2 cellular contexts compared by ENCODE assay signal in the genomic region with DNA sequence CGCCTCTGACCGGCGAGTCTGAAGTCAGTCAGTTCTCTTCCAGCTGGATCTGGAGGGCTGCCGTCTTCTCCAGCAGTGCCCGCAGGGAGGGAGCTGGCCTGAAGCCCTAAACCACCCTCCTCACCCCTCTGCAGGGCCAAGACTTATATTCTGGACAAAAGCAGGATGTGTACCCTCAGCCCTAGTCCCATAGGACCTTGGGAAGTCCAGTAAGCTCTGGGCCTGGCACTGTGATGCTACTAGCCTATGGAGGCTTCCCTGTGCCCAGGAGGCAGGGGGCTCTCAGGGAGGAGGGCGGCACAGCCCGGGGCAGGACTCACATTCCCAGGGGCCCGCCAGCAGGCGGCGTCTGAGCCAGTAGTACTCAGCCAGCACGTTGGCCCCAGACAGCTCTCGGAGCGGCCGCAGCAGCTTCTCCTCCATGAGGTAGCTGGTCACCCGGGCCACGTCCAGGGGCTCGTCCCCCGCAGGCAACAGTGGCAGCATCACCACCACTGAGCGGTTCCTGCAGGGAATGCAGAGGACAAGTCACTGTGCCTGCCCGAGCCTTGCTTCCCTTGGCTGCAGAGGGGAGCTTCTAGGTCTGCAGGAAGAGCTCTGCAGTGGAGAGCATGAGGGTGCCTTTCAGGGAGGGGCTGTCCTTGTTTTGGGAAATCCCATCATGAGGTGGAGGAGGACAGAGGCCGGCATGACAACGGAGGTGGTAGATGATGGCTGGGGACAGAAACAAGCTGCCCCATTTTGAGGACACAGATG.
A peak's percentile ranks its signal among the peaks of the same experiment; 100 is the strongest.
TF ChIP-seq lines count a peak whose summit lies in the region.

No MANE protein-coding gene starts in this region.

TF ChIP-seq in GM12878, 131 proteins besides CTCF, POLR2A, EP300 and RAD21:
- TF ChIP-seq SMC3 (IDR thresholded peaks at IDR 0.05; ENCODE audit: borderline replicate concordance, low read length) (peak; percentile 39; the same call in 1 of the 2 replicates), EED (IDR thresholded peaks at IDR 0.05; ENCODE audit: low read depth) (peak; percentile 20), FOS (IDR thresholded peaks at IDR 0.05; ENCODE audit: borderline replicate concordance, extremely low read depth, insufficient read length) (no peak), PML (IDR thresholded peaks at IDR 0.05; ENCODE audit: low read length) (no peak), TBL1XR1 (IDR thresholded peaks at IDR 0.05; ENCODE audit: low read depth, low read length) (no peak), IKZF1 (conservative IDR thresholded peaks at IDR 0.05) (0 out of 2 replicates have a peak, but pooled peaks have one; percentile 24)
- TF ChIP-seq, protein P1, sequence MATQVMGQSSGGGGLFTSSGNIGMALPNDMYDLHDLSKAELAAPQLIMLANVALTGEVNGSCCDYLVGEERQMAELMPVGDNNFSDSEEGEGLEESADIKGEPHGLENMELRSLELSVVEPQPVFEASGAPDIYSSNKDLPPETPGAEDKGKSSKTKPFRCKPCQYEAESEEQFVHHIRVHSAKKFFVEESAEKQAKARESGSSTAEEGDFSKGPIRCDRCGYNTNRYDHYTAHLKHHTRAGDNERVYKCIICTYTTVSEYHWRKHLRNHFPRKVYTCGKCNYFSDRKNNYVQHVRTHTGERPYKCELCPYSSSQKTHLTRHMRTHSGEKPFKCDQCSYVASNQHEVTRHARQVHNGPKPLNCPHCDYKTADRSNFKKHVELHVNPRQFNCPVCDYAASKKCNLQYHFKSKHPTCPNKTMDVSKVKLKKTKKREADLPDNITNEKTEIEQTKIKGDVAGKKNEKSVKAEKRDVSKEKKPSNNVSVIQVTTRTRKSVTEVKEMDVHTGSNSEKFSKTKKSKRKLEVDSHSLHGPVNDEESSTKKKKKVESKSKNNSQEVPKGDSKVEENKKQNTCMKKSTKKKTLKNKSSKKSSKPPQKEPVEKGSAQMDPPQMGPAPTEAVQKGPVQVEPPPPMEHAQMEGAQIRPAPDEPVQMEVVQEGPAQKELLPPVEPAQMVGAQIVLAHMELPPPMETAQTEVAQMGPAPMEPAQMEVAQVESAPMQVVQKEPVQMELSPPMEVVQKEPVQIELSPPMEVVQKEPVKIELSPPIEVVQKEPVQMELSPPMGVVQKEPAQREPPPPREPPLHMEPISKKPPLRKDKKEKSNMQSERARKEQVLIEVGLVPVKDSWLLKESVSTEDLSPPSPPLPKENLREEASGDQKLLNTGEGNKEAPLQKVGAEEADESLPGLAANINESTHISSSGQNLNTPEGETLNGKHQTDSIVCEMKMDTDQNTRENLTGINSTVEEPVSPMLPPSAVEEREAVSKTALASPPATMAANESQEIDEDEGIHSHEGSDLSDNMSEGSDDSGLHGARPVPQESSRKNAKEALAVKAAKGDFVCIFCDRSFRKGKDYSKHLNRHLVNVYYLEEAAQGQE (IDR thresholded peaks at IDR 0.05; ENCODE audit: low read depth, low read length), result no peak

TF ChIP-seq in HepG2, 621 proteins besides CTCF, POLR2A, EP300 and RAD21 (continues in another document):
- TF ChIP-seq ZNF343 (CRISPR knock-in tag; IDR thresholded peaks at IDR 0.05), result 0 out of 2 replicates have a peak, but pooled peaks have one; percentile 65
- TF ChIP-seq, protein P2, sequence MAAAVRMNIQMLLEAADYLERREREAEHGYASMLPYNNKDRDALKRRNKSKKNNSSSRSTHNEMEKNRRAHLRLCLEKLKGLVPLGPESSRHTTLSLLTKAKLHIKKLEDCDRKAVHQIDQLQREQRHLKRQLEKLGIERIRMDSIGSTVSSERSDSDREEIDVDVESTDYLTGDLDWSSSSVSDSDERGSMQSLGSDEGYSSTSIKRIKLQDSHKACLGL (CRISPR knock-in tag; IDR thresholded peaks at IDR 0.05), result peak; percentile 36; the same call in 1 of the 2 replicates
- TF ChIP-seq, protein P3, sequence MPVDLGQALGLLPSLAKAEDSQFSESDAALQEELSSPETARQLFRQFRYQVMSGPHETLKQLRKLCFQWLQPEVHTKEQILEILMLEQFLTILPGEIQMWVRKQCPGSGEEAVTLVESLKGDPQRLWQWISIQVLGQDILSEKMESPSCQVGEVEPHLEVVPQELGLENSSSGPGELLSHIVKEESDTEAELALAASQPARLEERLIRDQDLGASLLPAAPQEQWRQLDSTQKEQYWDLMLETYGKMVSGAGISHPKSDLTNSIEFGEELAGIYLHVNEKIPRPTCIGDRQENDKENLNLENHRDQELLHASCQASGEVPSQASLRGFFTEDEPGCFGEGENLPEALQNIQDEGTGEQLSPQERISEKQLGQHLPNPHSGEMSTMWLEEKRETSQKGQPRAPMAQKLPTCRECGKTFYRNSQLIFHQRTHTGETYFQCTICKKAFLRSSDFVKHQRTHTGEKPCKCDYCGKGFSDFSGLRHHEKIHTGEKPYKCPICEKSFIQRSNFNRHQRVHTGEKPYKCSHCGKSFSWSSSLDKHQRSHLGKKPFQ (CRISPR knock-in tag; IDR thresholded peaks at IDR 0.05; ENCODE audit: insufficient replicate concordance), result no peak
- no peak for TF ChIP-seq ISX (CRISPR knock-in tag; conservative IDR thresholded peaks at IDR 0.05)
- peak; percentile 67; the same call in 1 of the 2 replicates for TF ChIP-seq RNF2 (conservative IDR thresholded peaks at IDR 0.05; ENCODE audit: low read depth)
- no peak for TF ChIP-seq ZNF749 (CRISPR knock-in tag; IDR thresholded peaks at IDR 0.05; ENCODE audit: borderline replicate concordance)
- TF ChIP-seq, protein P4, sequence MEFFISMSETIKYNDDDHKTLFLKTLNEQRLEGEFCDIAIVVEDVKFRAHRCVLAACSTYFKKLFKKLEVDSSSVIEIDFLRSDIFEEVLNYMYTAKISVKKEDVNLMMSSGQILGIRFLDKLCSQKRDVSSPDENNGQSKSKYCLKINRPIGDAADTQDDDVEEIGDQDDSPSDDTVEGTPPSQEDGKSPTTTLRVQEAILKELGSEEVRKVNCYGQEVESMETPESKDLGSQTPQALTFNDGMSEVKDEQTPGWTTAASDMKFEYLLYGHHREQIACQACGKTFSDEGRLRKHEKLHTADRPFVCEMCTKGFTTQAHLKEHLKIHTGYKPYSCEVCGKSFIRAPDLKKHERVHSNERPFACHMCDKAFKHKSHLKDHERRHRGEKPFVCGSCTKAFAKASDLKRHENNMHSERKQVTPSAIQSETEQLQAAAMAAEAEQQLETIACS (CRISPR knock-in tag; IDR thresholded peaks at IDR 0.05), result no peak
- TF ChIP-seq ZNF292 (CRISPR knock-in tag; IDR thresholded peaks at IDR 0.05; ENCODE audit: borderline replicate concordance, low read depth), result peak; percentile 72; the same call in 1 of the 2 replicates
- no peak for TF ChIP-seq CHD2 (IDR thresholded peaks at IDR 0.05; ENCODE audit: low read depth, low read length)
- TF ChIP-seq ZNF713 (CRISPR knock-in tag; IDR thresholded peaks at IDR 0.05), result 0 out of 2 replicates have a peak, but pooled peaks have one; percentile 57
- TF ChIP-seq NR2C2 (CRISPR knock-in tag; IDR thresholded peaks at IDR 0.05; ENCODE audit: borderline replicate concordance), result no peak
- TF ChIP-seq, protein P5, sequence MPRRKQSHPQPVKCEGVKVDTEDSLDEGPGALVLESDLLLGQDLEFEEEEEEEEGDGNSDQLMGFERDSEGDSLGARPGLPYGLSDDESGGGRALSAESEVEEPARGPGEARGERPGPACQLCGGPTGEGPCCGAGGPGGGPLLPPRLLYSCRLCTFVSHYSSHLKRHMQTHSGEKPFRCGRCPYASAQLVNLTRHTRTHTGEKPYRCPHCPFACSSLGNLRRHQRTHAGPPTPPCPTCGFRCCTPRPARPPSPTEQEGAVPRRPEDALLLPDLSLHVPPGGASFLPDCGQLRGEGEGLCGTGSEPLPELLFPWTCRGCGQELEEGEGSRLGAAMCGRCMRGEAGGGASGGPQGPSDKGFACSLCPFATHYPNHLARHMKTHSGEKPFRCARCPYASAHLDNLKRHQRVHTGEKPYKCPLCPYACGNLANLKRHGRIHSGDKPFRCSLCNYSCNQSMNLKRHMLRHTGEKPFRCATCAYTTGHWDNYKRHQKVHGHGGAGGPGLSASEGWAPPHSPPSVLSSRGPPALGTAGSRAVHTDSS (CRISPR knock-in tag; conservative IDR thresholded peaks at IDR 0.05), result no peak; the same call in 1 of the 2 replicates
- TF ChIP-seq IKZF1 (IDR thresholded peaks at IDR 0.05), result no peak
- TF ChIP-seq, protein P6, sequence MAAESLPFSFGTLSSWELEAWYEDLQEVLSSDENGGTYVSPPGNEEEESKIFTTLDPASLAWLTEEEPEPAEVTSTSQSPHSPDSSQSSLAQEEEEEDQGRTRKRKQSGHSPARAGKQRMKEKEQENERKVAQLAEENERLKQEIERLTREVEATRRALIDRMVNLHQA (CRISPR knock-in tag; IDR thresholded peaks at IDR 0.05), result no peak
- TF ChIP-seq SAFB2 (CRISPR knock-in tag; IDR thresholded peaks at IDR 0.05; ENCODE audit: borderline replicate concordance, low read depth), result no peak
- no peak for TF ChIP-seq CBX5 (CRISPR knock-in tag; IDR thresholded peaks at IDR 0.05; ENCODE audit: borderline replicate concordance)
- TF ChIP-seq KAT2B (IDR thresholded peaks at IDR 0.05; ENCODE audit: borderline replicate concordance, low read depth, low read length), result no peak
- no peak for TF ChIP-seq SRSF4 (IDR thresholded peaks at IDR 0.05; ENCODE audit: low read depth, low read length, poor library complexity, severe bottlenecking)
- no peak; the same call in 1 of the 2 replicates for TF ChIP-seq ZFP41 (CRISPR knock-in tag; IDR thresholded peaks at IDR 0.05; ENCODE audit: borderline replicate concordance)
- no peak for TF ChIP-seq RXRA (CRISPR knock-in tag; IDR thresholded peaks at IDR 0.05)
- TF ChIP-seq SALL1 (CRISPR knock-in tag; IDR thresholded peaks at IDR 0.05), result peak; percentile 52; the same call in 1 of the 2 replicates
- TF ChIP-seq, protein P7, sequence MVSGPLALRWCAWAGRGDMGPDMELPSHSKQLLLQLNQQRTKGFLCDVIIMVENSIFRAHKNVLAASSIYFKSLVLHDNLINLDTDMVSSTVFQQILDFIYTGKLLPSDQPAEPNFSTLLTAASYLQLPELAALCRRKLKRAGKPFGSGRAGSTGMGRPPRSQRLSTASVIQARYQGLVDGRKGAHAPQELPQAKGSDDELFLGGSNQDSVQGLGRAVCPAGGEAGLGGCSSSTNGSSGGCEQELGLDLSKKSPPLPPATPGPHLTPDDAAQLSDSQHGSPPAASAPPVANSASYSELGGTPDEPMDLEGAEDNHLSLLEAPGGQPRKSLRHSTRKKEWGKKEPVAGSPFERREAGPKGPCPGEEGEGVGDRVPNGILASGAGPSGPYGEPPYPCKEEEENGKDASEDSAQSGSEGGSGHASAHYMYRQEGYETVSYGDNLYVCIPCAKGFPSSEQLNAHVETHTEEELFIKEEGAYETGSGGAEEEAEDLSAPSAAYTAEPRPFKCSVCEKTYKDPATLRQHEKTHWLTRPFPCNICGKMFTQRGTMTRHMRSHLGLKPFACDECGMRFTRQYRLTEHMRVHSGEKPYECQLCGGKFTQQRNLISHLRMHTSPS (CRISPR knock-in tag; IDR thresholded peaks at IDR 0.05; ENCODE audit: low read depth), result peak; percentile 83
- TF ChIP-seq, protein P8, sequence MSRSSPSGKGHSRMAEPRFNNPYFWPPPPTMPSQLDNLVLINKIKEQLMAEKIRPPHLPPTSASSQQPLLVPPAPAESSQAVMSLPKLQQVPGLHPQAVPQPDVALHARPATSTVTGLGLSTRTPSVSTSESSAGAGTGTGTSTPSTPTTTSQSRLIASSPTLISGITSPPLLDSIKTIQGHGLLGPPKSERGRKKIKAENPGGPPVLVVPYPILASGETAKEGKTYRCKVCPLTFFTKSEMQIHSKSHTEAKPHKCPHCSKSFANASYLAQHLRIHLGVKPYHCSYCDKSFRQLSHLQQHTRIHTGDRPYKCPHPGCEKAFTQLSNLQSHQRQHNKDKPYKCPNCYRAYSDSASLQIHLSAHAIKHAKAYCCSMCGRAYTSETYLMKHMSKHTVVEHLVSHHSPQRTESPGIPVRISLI (CRISPR knock-in tag; IDR thresholded peaks at IDR 0.05; ENCODE audit: borderline replicate concordance), result peak; percentile 59; the same call in 1 of the 2 replicates
- no peak for TF ChIP-seq ARID2 (CRISPR knock-in tag; IDR thresholded peaks at IDR 0.05; ENCODE audit: borderline replicate concordance)
- no peak for TF ChIP-seq FOXA1 (IDR thresholded peaks at IDR 0.05)
- TF ChIP-seq FOXA1 (CRISPR knock-in tag; IDR thresholded peaks at IDR 0.05), result peak; percentile 3; the same call in 1 of the 2 replicates
- TF ChIP-seq HOXA7 (CRISPR knock-in tag; IDR thresholded peaks at IDR 0.05), result no peak
- TF ChIP-seq MIER2 (CRISPR knock-in tag; IDR thresholded peaks at IDR 0.05), result no peak
- no peak for TF ChIP-seq MED1 (CRISPR knock-in tag; IDR thresholded peaks at IDR 0.05)
- TF ChIP-seq CEBPG (CRISPR knock-in tag; IDR thresholded peaks at IDR 0.05), result no peak
- peak; percentile 46; the same call in 1 of the 2 replicates for TF ChIP-seq RBAK (CRISPR knock-in tag; IDR thresholded peaks at IDR 0.05)
- no peak for TF ChIP-seq CREM (IDR thresholded peaks at IDR 0.05)
- no peak for TF ChIP-seq CREM (CRISPR knock-in tag; IDR thresholded peaks at IDR 0.05)
- TF ChIP-seq, protein P9, sequence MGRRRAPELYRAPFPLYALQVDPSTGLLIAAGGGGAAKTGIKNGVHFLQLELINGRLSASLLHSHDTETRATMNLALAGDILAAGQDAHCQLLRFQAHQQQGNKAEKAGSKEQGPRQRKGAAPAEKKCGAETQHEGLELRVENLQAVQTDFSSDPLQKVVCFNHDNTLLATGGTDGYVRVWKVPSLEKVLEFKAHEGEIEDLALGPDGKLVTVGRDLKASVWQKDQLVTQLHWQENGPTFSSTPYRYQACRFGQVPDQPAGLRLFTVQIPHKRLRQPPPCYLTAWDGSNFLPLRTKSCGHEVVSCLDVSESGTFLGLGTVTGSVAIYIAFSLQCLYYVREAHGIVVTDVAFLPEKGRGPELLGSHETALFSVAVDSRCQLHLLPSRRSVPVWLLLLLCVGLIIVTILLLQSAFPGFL (CRISPR knock-in tag; IDR thresholded peaks at IDR 0.05), result no peak
- TF ChIP-seq, protein P10, sequence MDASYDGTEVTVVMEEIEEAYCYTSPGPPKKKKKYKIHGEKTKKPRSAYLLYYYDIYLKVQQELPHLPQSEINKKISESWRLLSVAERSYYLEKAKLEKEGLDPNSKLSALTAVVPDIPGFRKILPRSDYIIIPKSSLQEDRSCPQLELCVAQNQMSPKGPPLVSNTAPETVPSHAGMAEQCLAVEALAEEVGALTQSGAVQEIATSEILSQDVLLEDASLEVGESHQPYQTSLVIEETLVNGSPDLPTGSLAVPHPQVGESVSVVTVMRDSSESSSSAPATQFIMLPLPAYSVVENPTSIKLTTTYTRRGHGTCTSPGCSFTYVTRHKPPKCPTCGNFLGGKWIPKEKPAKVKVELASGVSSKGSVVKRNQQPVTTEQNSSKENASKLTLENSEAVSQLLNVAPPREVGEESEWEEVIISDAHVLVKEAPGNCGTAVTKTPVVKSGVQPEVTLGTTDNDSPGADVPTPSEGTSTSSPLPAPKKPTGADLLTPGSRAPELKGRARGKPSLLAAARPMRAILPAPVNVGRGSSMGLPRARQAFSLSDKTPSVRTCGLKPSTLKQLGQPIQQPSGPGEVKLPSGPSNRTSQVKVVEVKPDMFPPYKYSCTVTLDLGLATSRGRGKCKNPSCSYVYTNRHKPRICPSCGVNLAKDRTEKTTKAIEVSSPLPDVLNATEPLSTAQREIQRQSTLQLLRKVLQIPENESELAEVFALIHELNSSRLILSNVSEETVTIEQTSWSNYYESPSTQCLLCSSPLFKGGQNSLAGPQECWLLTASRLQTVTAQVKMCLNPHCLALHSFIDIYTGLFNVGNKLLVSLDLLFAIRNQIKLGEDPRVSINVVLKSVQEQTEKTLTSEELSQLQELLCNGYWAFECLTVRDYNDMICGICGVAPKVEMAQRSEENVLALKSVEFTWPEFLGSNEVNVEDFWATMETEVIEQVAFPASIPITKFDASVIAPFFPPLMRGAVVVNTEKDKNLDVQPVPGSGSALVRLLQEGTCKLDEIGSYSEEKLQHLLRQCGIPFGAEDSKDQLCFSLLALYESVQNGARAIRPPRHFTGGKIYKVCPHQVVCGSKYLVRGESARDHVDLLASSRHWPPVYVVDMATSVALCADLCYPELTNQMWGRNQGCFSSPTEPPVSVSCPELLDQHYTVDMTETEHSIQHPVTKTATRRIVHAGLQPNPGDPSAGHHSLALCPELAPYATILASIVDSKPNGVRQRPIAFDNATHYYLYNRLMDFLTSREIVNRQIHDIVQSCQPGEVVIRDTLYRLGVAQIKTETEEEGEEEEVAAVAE (CRISPR knock-in tag; IDR thresholded peaks at IDR 0.05; ENCODE audit: borderline replicate concordance), result no peak
- no peak for TF ChIP-seq ZBTB1 (CRISPR knock-in tag; IDR thresholded peaks at IDR 0.05; ENCODE audit: borderline replicate concordance)
- no peak for TF ChIP-seq GLI4 (CRISPR knock-in tag; IDR thresholded peaks at IDR 0.05; ENCODE audit: borderline replicate concordance)
